8 cellular contexts compared by ENCODE assay signal in genomic region chr13:41960195-41960699, GRCh38. TPM values are rescaled to one million over a fixed set of nuclear protein-coding genes. Genes with fewer than 3 reads are reported as not detected.
DNase-seq lines count a peak whose midpoint lies in the region; ATAC-seq, FAIRE-seq and TF ChIP-seq lines count a peak whose summit lies in the region.

No MANE protein-coding gene starts in this region.

- DNase-seq in BJ (ENCODE audit: low read depth) (no peak), GM19239 (ENCODE audit: insufficient read length, low spot score) (no peak), right atrium auricular region (ENCODE audit: low spot score) (no peak), sigmoid colon (no peak), OCI-M1 (lab: John Stamatoyannopoulos, UW) (no peak)
- no peak for DNase-seq in activated naive CD8-positive, alpha-beta T cell treated with anti-CD3 and anti-CD28 coated beads, Interleukin-2, amount 10 ng/mL, durations not matched to agents 7 days and 5 days
- DNase-seq in stimulated activated CD4-positive, alpha-beta T cell treated with anti-CD3 and anti-CD28 coated beads, Interleukin-2, amount 100 ng/mL, for 48 hours: no peak

- peak; percentile 5 for ATAC-seq in HG03565 (IDR thresholded peaks at IDR 0.05; ENCODE audit: unreplicated experiment)
- ATAC-seq in activated naive CD8-positive, alpha-beta T cell treated with anti-CD3 and anti-CD28 coated beads, Interleukin-2, amount 10 ng/mL, durations not matched to agents 7 days and 5 days (ENCODE audit: low read depth): no peak

- H3K27ac ChIP-seq in right atrium auricular region (peak overlapping the region; percentile 89), sigmoid colon (peak overlapping the region; percentile 84 to 88 (median 86))

- intact Hi-C loops in sigmoid colon (cut with DNase I): loop anchor here (2.0 kb wide), 2 partner anchors 81 to 289 kb away; no protein-coding TSS in a partner anchor

- H3K9me3 Mint-ChIP-seq in activated naive CD8-positive, alpha-beta T cell treated with anti-CD3 and anti-CD28 coated beads, Interleukin-2, amount 10 ng/mL, durations not matched to agents 7 days and 5 days: no peaks in the 10 kb centered on the region

- H3K36me3 ChIP-seq in BJ (ENCODE audit: control insufficient read depth, insufficient read depth, low read length) (no peaks in the 10 kb centered on the region), right atrium auricular region (no peaks in the 10 kb centered on the region), sigmoid colon (no peaks in the 10 kb centered on the region)

- H3K9me3 ChIP-seq in right atrium auricular region (no peaks in the 10 kb centered on the region), sigmoid colon (no peaks in the 10 kb centered on the region)

- WGBS in sigmoid colon, 2 donors: 1 to 11% methylated on average over 14 of the region's 14 CpGs

- TF ChIP-seq EP300 in sigmoid colon (IDR thresholded peaks at IDR 0.05): no peak

- peak overlapping the region; percentile 78 for H3K4me3 ChIP-seq in BJ (ENCODE audit: low read depth, low read length)
- H3K4me3 ChIP-seq in right atrium auricular region: peak overlapping the region; percentile 85 to 99
- peak overlapping the region; percentile 73 to 87 (median 84) for H3K4me3 ChIP-seq in sigmoid colon

- no peaks in the 10 kb centered on the region for H3K27me3 Mint-ChIP-seq in activated naive CD8-positive, alpha-beta T cell treated with anti-CD3 and anti-CD28 coated beads, Interleukin-2, amount 10 ng/mL, durations not matched to agents 7 days and 5 days

- peak overlapping the region; percentile 93 for H3K27ac Mint-ChIP-seq in activated naive CD8-positive, alpha-beta T cell treated with anti-CD3 and anti-CD28 coated beads, Interleukin-2, amount 10 ng/mL, durations not matched to agents 7 days and 5 days

- H3K4me3 Mint-ChIP-seq in activated naive CD8-positive, alpha-beta T cell treated with anti-CD3 and anti-CD28 coated beads, Interleukin-2, amount 10 ng/mL, durations not matched to agents 7 days and 5 days: peak overlapping the region; percentile 92

- TF ChIP-seq CTCF in BJ (IDR thresholded peaks at IDR 0.05; ENCODE audit: insufficient read depth, low read depth, low read length) (no peak), right atrium auricular region (IDR thresholded peaks at IDR 0.05) (no peak), sigmoid colon (IDR thresholded peaks at IDR 0.05) (no peak)

- peak; percentile 37 for FAIRE-seq in GM19239 (lab: Jason Lieb, UNC)

- TF ChIP-seq POLR2A in sigmoid colon (IDR thresholded peaks at IDR 0.05): no peak

- peaks cover 2% of the 10 kb centered on the region for H3K36me3 Mint-ChIP-seq in activated naive CD8-positive, alpha-beta T cell treated with anti-CD3 and anti-CD28 coated beads, Interleukin-2, amount 10 ng/mL, durations not matched to agents 7 days and 5 days

- POLR2A ChIA-PET in BJ (lab: Charles Lee): no interaction called here
- POLR2A ChIA-PET in activated naive CD8-positive, alpha-beta T cell treated with anti-CD3 and anti-CD28 coated beads, Interleukin-2, amount 10 ng/mL, durations not matched to agents 7 days and 5 days (lab: Charles Lee): interaction anchor here (0.6 to 1.9 kb wide), 6 partner anchors 10 to 992 kb away, joined by 3 to 7 read pairs (median 4); partner anchors contain the start of gene DGKH

- peaks cover 23% of the 10 kb centered on the region for H3K4me1 Mint-ChIP-seq in activated naive CD8-positive, alpha-beta T cell treated with anti-CD3 and anti-CD28 coated beads, Interleukin-2, amount 10 ng/mL, durations not matched to agents 7 days and 5 days

- H3K4me1 ChIP-seq in right atrium auricular region: peaks cover 0 to 12% of the 10 kb centered on the region in 2 donors
- H3K4me1 ChIP-seq in sigmoid colon: peaks cover 0 to 24% (median 13%) of the 10 kb centered on the region in 4 donors

- CTCF ChIA-PET in BJ (lab: Yijun Ruan, JAX): interaction anchor here (0.6 to 1.6 kb wide), 3 partner anchors 13 to 181 kb away, joined by 3 to 6 read pairs (median 3); no protein-coding TSS in a partner anchor

- H3K27me3 ChIP-seq in BJ (ENCODE audit: control insufficient read depth, insufficient read depth, low read length): no peaks in the 10 kb centered on the region
- H3K27me3 ChIP-seq in right atrium auricular region: no peaks in the 10 kb centered on the region
- no peaks in the 10 kb centered on the region for H3K27me3 ChIP-seq in sigmoid colon

RNA-seq across cellular contexts. Expression of gene VWA8, which starts 0.7 kb away (rescaled TPM):
- polyA plus RNA-seq in BJ (2011; rRNA removed) (5.9 and 9.8 TPM in 2 replicates), sigmoid colon (1 to 10 TPM; 3.0 to 6.9 (median 3.6) TPM)
- 10.6 and 11.5 TPM in 2 replicates for polyA minus RNA-seq in BJ (2011; rRNA and poly(A)+ RNA removed)
- 10 to 100 TPM; 18.6 to 21.1 TPM for total RNA-seq in activated naive CD8-positive, alpha-beta T cell treated with anti-CD3 and anti-CD28 coated beads, Interleukin-2, amount 10 ng/mL, durations not matched to agents 7 days and 5 days
- total RNA-seq in right atrium auricular region (10 to 100 TPM; 25.9 to 32.8 TPM), sigmoid colon (10 to 100 TPM; 24.7 to 37.5 (median 27.5) TPM)
